Comparison of ENCODE assay signal across 1 cellular context in the genomic region with DNA sequence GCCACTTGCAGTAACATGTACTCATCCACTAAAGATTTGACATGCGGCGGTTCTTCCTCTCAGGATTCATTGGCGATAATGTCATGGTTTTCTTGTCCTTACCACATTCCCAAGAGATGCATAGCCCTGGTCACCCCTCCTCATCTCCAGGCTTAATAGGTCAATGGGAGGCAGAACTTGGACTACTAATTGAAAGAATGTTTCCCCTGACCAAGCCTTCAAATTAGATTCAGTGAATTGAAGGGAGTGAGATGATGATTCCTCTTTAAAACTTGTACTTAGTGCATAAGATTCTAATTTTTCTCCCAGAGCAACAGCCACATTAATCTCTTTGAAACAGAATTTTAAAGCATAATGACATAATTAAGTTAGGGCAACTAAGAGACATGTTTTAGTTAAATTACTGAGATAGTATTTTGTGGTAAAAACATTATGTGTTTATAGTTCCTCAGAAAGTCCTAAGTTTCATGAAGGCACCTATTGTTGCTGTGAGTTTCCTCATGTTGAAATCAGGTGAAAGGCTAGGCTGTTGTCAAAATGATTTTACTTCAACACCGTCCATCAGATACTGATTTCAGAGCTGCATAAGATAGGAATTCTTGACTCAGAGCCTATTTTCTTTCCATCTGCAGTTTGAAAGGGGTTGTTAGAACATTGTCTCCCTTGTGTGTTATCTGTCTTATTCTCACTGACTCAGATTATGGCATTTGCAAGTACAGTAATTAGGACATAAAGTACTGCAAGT.
TF ChIP-seq lines count a peak whose summit lies in the region.

No MANE protein-coding gene starts in this region.

TF ChIP-seq in IMR-90, 13 proteins besides CTCF, POLR2A, EP300 and RAD21:
- TF ChIP-seq RFX5 (IDR thresholded peaks at IDR 0.05; ENCODE audit: low read depth, low read length) (no peak), MXI1 (IDR thresholded peaks at IDR 0.05; ENCODE audit: borderline replicate concordance, low read depth, low read length) (no peak), SMC3 (IDR thresholded peaks at IDR 0.05; ENCODE audit: low read depth, low read length) (no peak), BHLHE40 (IDR thresholded peaks at IDR 0.05; ENCODE audit: low read depth, low read length) (no peak), ELK1 (IDR thresholded peaks at IDR 0.05; ENCODE audit: borderline replicate concordance, low read depth, low read length) (no peak), MAZ (IDR thresholded peaks at IDR 0.05; ENCODE audit: borderline replicate concordance, low read depth, low read length) (no peak), MAFK (IDR thresholded peaks at IDR 0.05; ENCODE audit: low read depth, low read length) (no peak), FOS (IDR thresholded peaks at IDR 0.05; ENCODE audit: low read depth, low read length) (no peak), NFE2L2 (IDR thresholded peaks at IDR 0.05; ENCODE audit: low read depth, low read length) (no peak), CEBPB (IDR thresholded peaks at IDR 0.05; ENCODE audit: low read depth, low read length) (no peak), RCOR1 (IDR thresholded peaks at IDR 0.05; ENCODE audit: insufficient replicate concordance, low read length) (no peak)
